ENCODE assay signal across 19 cellular contexts in genomic region chr17:27443491-27443890, GRCh38. TPM values are rescaled to one million over a fixed set of nuclear protein-coding genes. Genes with fewer than 3 reads are reported as not detected.
A peak's percentile ranks its signal among the peaks of the same experiment; 100 is the strongest.
DNase-seq lines count a peak whose midpoint lies in the region; ATAC-seq and TF ChIP-seq lines count a peak whose summit lies in the region.
"Had no signal": no experiment of that assay in that cellular context is flagged by ENCODE, and none has a peak within 500 bp of the region (broad histone marks: within the 10 kb centered on the region; RNA-seq: fewer than 3 reads in every experiment).

No MANE protein-coding gene starts in this region.

- TF ChIP-seq POLR2A in IMR-90 (IDR thresholded peaks at IDR 0.05; ENCODE audit: low read depth, low read length) (no peak), breast epithelium (IDR thresholded peaks at IDR 0.05) (no peak)

- CTCF ChIA-PET in IMR-90 (lab: Yijun Ruan, JAX): interaction anchor here (0.7 kb wide), 1 partner anchor 20 kb away, joined by 3 read pairs; no protein-coding TSS in a partner anchor

- POLR2A ChIA-PET in IMR-90 (lab: Charles Lee; ENCODE audit: unreplicated experiment): no interaction called here

- H2BK120ac ChIP-seq in IMR-90 (ENCODE audit: low read depth, low read length): peak overlapping the region; percentile 34; the same call in 1 of the 2 replicates

- H4K91ac ChIP-seq in IMR-90 (ENCODE audit: insufficient read depth, low read depth, low read length): peak overlapping the region; percentile 41

- H3K9me3 Mint-ChIP-seq in neural crest cell (no peaks in the 10 kb centered on the region), osteocyte (ENCODE audit: unreplicated experiment) (no peaks in the 10 kb centered on the region)
- H3K9me3 Mint-ChIP-seq: CD4-positive, alpha-beta T cell; CD8-positive, alpha-beta T cell had no signal

- peaks cover 16% of the 10 kb centered on the region for H3K9me1 ChIP-seq in IMR-90 (ENCODE audit: insufficient read depth, low read length)

- peaks cover 19% of the 10 kb centered on the region for H3F3A ChIP-seq in smooth muscle cell (ENCODE audit: low read depth)

- no peaks in the 10 kb centered on the region for H3K27me3 Mint-ChIP-seq in neural crest cell (ENCODE audit: low read depth)
- H3K27me3 Mint-ChIP-seq in osteocyte (ENCODE audit: unreplicated experiment): no peaks in the 10 kb centered on the region
- H3K27me3 Mint-ChIP-seq: CD4-positive, alpha-beta T cell had no signal

- H3K4me3 ChIP-seq in IMR-90 (ENCODE audit: insufficient read depth, low read depth, low read length) (no peak overlapping the region), smooth muscle cell (no peak overlapping the region), breast epithelium (no peak overlapping the region)
- H3K4me3 ChIP-seq: A549; BLaER1 treated with 17β-estradiol and CSF1 and Interleukin-3, amounts not matched to agents 10 nM and 100 nM had no signal

- H3K27me3 ChIP-seq in IMR-90 (ENCODE audit: control insufficient read depth, insufficient read depth, low read length): no peaks in the 10 kb centered on the region
- no peaks in the 10 kb centered on the region for H3K27me3 ChIP-seq in smooth muscle cell (ENCODE audit: low read depth)
- H3K27me3 ChIP-seq in breast epithelium: no peaks in the 10 kb centered on the region
- H3K27me3 ChIP-seq: BLaER1 treated with 17β-estradiol and CSF1 and Interleukin-3, amounts not matched to agents 10 nM and 100 nM had no signal

- H4K5ac ChIP-seq in IMR-90 (ENCODE audit: low read depth, low read length): peak overlapping the region; percentile 31; the same call in 1 of the 2 replicates

- peaks cover 4% of the 10 kb centered on the region; the same call in 1 of the 2 replicates for H4K20me1 ChIP-seq in IMR-90 (ENCODE audit: insufficient read depth, low read length)
- H4K20me1 ChIP-seq in smooth muscle cell (ENCODE audit: low read depth): no peaks in the 10 kb centered on the region
- H4K20me1 ChIP-seq: BLaER1 treated with 17β-estradiol and CSF1 and Interleukin-3, amounts not matched to agents 10 nM and 100 nM had no signal

- peak overlapping the region; percentile 94 for H2AK5ac ChIP-seq in IMR-90 (ENCODE audit: low read depth, low read length)

- no peak overlapping the region for H4K8ac ChIP-seq in IMR-90 (ENCODE audit: low read depth in 2 of 2, low read length in 2 of 2)

- no peak for TF ChIP-seq RAD21 in IMR-90 (IDR thresholded peaks at IDR 0.05; ENCODE audit: low read length)

- peak overlapping the region; percentile 67 for H3K4ac ChIP-seq in IMR-90 (ENCODE audit: low read depth, low read length)

- peak overlapping the region; percentile 67 for H2BK20ac ChIP-seq in IMR-90 (ENCODE audit: low read depth, low read length)

- H3K23ac ChIP-seq in IMR-90 (ENCODE audit: low read depth, low read length): no peak overlapping the region

- dilution Hi-C loops in IMR-90 (cut with HindIII; ENCODE audit: low sequenced_read_pairs, unreplicated experiment): no loop called here

- no peaks in the 10 kb centered on the region for H3K9me3 ChIP-seq in IMR-90 (ENCODE audit: control insufficient read depth, insufficient read depth, low read length)
- no peaks in the 10 kb centered on the region for H3K9me3 ChIP-seq in smooth muscle cell (replicated peaks; ENCODE audit: low read depth)
- no peaks in the 10 kb centered on the region for H3K9me3 ChIP-seq in breast epithelium
- H3K9me3 ChIP-seq: A549; BLaER1 treated with 17β-estradiol and CSF1 and Interleukin-3, amounts not matched to agents 10 nM and 100 nM; Caco-2 had no signal

- peak overlapping the region; percentile 47; the same call in 1 of the 3 replicates for H2BK15ac ChIP-seq in IMR-90 (ENCODE audit: low read depth, low read length)

- H3K36me3 ChIP-seq in IMR-90 (ENCODE audit: control insufficient read depth, insufficient read depth, low read length): no peaks in the 10 kb centered on the region
- H3K36me3 ChIP-seq in smooth muscle cell (ENCODE audit: low read depth): no peaks in the 10 kb centered on the region
- H3K36me3 ChIP-seq in breast epithelium: no peaks in the 10 kb centered on the region
- H3K36me3 ChIP-seq: BLaER1 treated with 17β-estradiol and CSF1 and Interleukin-3, amounts not matched to agents 10 nM and 100 nM had no signal

- no peak overlapping the region for H3K9ac ChIP-seq in IMR-90 (ENCODE audit: low read depth, low read length)
- no peak overlapping the region for H3K9ac ChIP-seq in smooth muscle cell (ENCODE audit: low read depth)
- H3K9ac ChIP-seq: BLaER1 treated with 17β-estradiol and CSF1 and Interleukin-3, amounts not matched to agents 10 nM and 100 nM had no signal

- H3K4me3 Mint-ChIP-seq in neural crest cell (no peak overlapping the region), osteocyte (ENCODE audit: unreplicated experiment) (no peak overlapping the region)
- H3K4me3 Mint-ChIP-seq: B cell; CD4-positive, alpha-beta T cell; CD8-positive, alpha-beta T cell had no signal

- peak overlapping the region; percentile 43; the same call in 1 of the 2 replicates for H3K18ac ChIP-seq in IMR-90 (ENCODE audit: low read depth, low read length)

- in situ Hi-C loops in IMR-90 (cut with MboI; ENCODE audit: low sequenced_read_pairs): loop anchor here (10.0 to 25.0 kb wide), 2 partner anchors 79 to 206 kb away; no protein-coding TSS in a partner anchor

- no peak for ATAC-seq in IMR-90 (ENCODE audit: low read depth)
- ATAC-seq in GM18909 (IDR thresholded peaks at IDR 0.05; ENCODE audit: poor library complexity, unreplicated experiment): no peak
- ATAC-seq in GM19452 (IDR thresholded peaks at IDR 0.05; ENCODE audit: unreplicated experiment): no peak
- ATAC-seq: A549; CD8-positive, alpha-beta T cell had no signal

- H2AK9ac ChIP-seq in IMR-90 (replicated peaks; ENCODE audit: low read depth, low read length, poor library complexity): no peak overlapping the region

- TF ChIP-seq CTCF in IMR-90 (conservative IDR thresholded peaks at IDR 0.05; ENCODE audit: low read depth, low read length) (no peak), neural crest cell (conservative IDR thresholded peaks at IDR 0.05) (no peak), osteocyte (IDR thresholded peaks at IDR 0.05) (no peak), smooth muscle cell (IDR thresholded peaks at IDR 0.05; ENCODE audit: borderline replicate concordance, insufficient read depth, poor library complexity, severe bottlenecking) (no peak), breast epithelium (IDR thresholded peaks at IDR 0.05) (no peak)

- H3K4me1 Mint-ChIP-seq in neural crest cell: no peaks in the 10 kb centered on the region
- peaks cover 25% of the 10 kb centered on the region for H3K4me1 Mint-ChIP-seq in osteocyte (ENCODE audit: unreplicated experiment)
- H3K4me1 Mint-ChIP-seq: B cell had no signal

- H3K4me2 ChIP-seq in IMR-90 (ENCODE audit: low read depth, low read length): no peak overlapping the region
- H3K4me2 ChIP-seq in smooth muscle cell: peak overlapping the region; percentile 31
- H3K4me2 ChIP-seq: A549; BLaER1 treated with 17β-estradiol and CSF1 and Interleukin-3, amounts not matched to agents 10 nM and 100 nM had no signal

- H3K27ac Mint-ChIP-seq in neural crest cell (ENCODE audit: unreplicated experiment) (peak overlapping the region; percentile 57), osteocyte (ENCODE audit: unreplicated experiment) (no peak overlapping the region)
- H3K27ac Mint-ChIP-seq: B cell; CD4-positive, alpha-beta T cell; CD8-positive, alpha-beta T cell had no signal

- H3K79me2 ChIP-seq in smooth muscle cell (ENCODE audit: low read depth): no peaks in the 10 kb centered on the region

- no peak overlapping the region for H3K14ac ChIP-seq in IMR-90 (replicated peaks; ENCODE audit: low read depth, low read length)

- no peak overlapping the region for H2BK5ac ChIP-seq in IMR-90 (ENCODE audit: low read depth, low read length, poor library complexity, severe bottlenecking)

- no TSS peak for BruUV-seq in IMR-90 (replicated peaks; lab: Mats Ljungman, UMichigan)

- H3K36me3 Mint-ChIP-seq in neural crest cell (ENCODE audit: low read depth) (no peaks in the 10 kb centered on the region), osteocyte (ENCODE audit: unreplicated experiment) (no peaks in the 10 kb centered on the region)
- H3K36me3 Mint-ChIP-seq: CD8-positive, alpha-beta T cell had no signal

- no peak for DNase-seq in IMR-90
- no peak for DNase-seq in neural crest cell (ENCODE audit: low read depth, low spot score)
- DNase-seq in osteocyte (ENCODE audit: extremely low spot score, unreplicated experiment): peak; percentile 70
- no peak for DNase-seq in smooth muscle cell (lab: John Stamatoyannopoulos, UW; ENCODE audit: unreplicated experiment)
- no peak for DNase-seq in NCI-H1417 treated with DMSO at 0.1 percent for 48 hours (lab: John Stamatoyannopoulos, UW)
- no peak for DNase-seq in breast epithelium (ENCODE audit: low spot score in 2 of 2)
- DNase-seq: AML-193; Caco-2; Calu3; CD4-positive, alpha-beta T cell; CD8-positive, alpha-beta T cell; GF-D8 had no signal

- peaks cover 17% of the 10 kb centered on the region for H3K4me1 ChIP-seq in IMR-90 (ENCODE audit: control insufficient read depth, insufficient read depth, low read length)
- no peaks in the 10 kb centered on the region for H3K4me1 ChIP-seq in smooth muscle cell (ENCODE audit: low read depth)
- H3K4me1 ChIP-seq in breast epithelium: no peaks in the 10 kb centered on the region

- H3K79me1 ChIP-seq in IMR-90 (ENCODE audit: low read depth in 1 of 2, low read length in 2 of 2): no peaks in the 10 kb centered on the region

- intact Hi-C loops in IMR-90 (cut with micrococcal nuclease): no loop called here
- intact Hi-C loops in breast epithelium (cut with DNase I; ENCODE audit: low total_unique reads): no loop called here

- H3K56ac ChIP-seq in IMR-90 (ENCODE audit: extremely low read depth, insufficient read depth, low read length): no peak overlapping the region

- WGBS in IMR-90 (ENCODE audit: extremely low coverage in 2 of 2, insufficient read length in 1 of 2), 2 experiments: 88% methylated on average over 5 of the region's 6 CpGs; no CpG with 5 or more reads in 1 of the 2 experiments
- WGBS in smooth muscle cell (ENCODE audit: low lambda C conversion rate): 60% methylated on average over 6 of the region's 6 CpGs

- no peak overlapping the region for H2AFZ ChIP-seq in IMR-90 (replicated peaks; ENCODE audit: low read length, poor library complexity)
- H2AFZ ChIP-seq in smooth muscle cell (ENCODE audit: low read depth): no peak overlapping the region

- no peak overlapping the region for H3K27ac ChIP-seq in IMR-90 (ENCODE audit: insufficient read depth, low read length)
- H3K27ac ChIP-seq in smooth muscle cell (ENCODE audit: low read depth): peak overlapping the region; percentile 71
- no peak overlapping the region for H3K27ac ChIP-seq in breast epithelium
- H3K27ac ChIP-seq: 22Rv1; A549; BLaER1 treated with 17β-estradiol and CSF1 and Interleukin-3, amounts not matched to agents 10 nM and 100 nM; C4-2B had no signal

RNA-seq across cellular contexts. Expression of gene KSR1, which starts 12.8 kb away (rescaled TPM):
- total RNA-seq in IMR-90 (2012; rRNA removed): 8.9 and 12.5 TPM in 2 replicates
- polyA plus RNA-seq in IMR-90 (2012; rRNA removed): 19.5 and 21.9 TPM in 2 replicates
- 12.2 and 18.8 TPM in 2 replicates for polyA plus RNA-seq in IMR-90 (2012; cell fraction: cytosol; rRNA removed)
- polyA plus RNA-seq in IMR-90 (2012; cell fraction: nucleus; rRNA removed; ENCODE audit: low replicate concordance): 83.2 and 123 TPM in 2 replicates
- 27.8 and 28.0 TPM in 2 replicates for total RNA-seq in neural crest cell
- total RNA-seq in osteocyte: 56.0 and 63.4 TPM in 2 replicates
- 65.1 and 69.2 TPM in 2 replicates for total RNA-seq in smooth muscle cell
- 40.4 and 53.2 TPM in 2 replicates for polyA plus RNA-seq in smooth muscle cell
- 10 to 100 TPM; 14.1 to 36.4 (median 24.0) TPM for total RNA-seq in breast epithelium
